13 cellular contexts compared by ENCODE assay signal in genomic region chr16:533391-534088, GRCh38. TPM values are rescaled to one million over a fixed set of nuclear protein-coding genes. Genes with fewer than 3 reads are reported as not detected.
DNase-seq lines count a peak whose midpoint lies in the region; ATAC-seq lines count a peak whose summit lies in the region.
"Had no signal": no experiment of that assay in that cellular context is flagged by ENCODE, and none has a peak within 500 bp of the region (broad histone marks: within the 10 kb centered on the region; RNA-seq: fewer than 3 reads in every experiment).

No MANE protein-coding gene starts in this region.

- no peak for ATAC-seq in HG03196 (IDR thresholded peaks at IDR 0.05; ENCODE audit: unreplicated experiment)
- ATAC-seq: HCT116 had no signal

- DNase-seq in NT2/D1 (ENCODE audit: low read depth, low spot score), result no peak
- DNase-seq in iPS-NIHi7 (ENCODE audit: extremely low spot score), result peak; percentile 64
- no peak for DNase-seq in HAP-1 (ENCODE audit: low spot score in 2 of 2)
- DNase-seq: activated CD4-positive, alpha-beta T cell treated with anti-CD3 and anti-CD28 coated beads for 48 hours; hippocampal formation; mesenchymal stem cell; NCI-H1436 treated with DMSO at 0.1 percent for 48 hours; T-helper 1 cell had no signal

- H3K9ac ChIP-seq in NT2/D1 (ENCODE audit: insufficient read length, low read depth) (peak overlapping the region; percentile 42), skeletal muscle satellite cell (ENCODE audit: low read depth, low read length) (no peak overlapping the region)

- in situ Hi-C loops in HAP-1 (cut with MboI; ENCODE audit: low sequenced_read_pairs), result no loop called here

- peaks cover 34% of the 10 kb centered on the region for H3K4me1 ChIP-seq in NT2/D1 (ENCODE audit: insufficient read depth, insufficient read length)
- H3K4me1 ChIP-seq in skeletal muscle satellite cell (ENCODE audit: control insufficient read depth, insufficient read depth, low read length), result peaks cover 55% of the 10 kb centered on the region
- no peaks in the 10 kb centered on the region; the same call in 1 of the 2 replicates for H3K4me1 ChIP-seq in HAP-1

- H3K4me3 ChIP-seq in NT2/D1 (ENCODE audit: insufficient read length, low read depth) (no peak overlapping the region), skeletal muscle satellite cell (ENCODE audit: low read length) (no peak overlapping the region), HAP-1 (no peak overlapping the region)
- H3K4me3 ChIP-seq: suprapubic skin had no signal

- H3K36me3 ChIP-seq in NT2/D1 (ENCODE audit: insufficient read depth, insufficient read length, low read length) (peaks cover 59% of the 10 kb centered on the region), skeletal muscle satellite cell (ENCODE audit: insufficient read depth, low read length) (peaks cover 29% of the 10 kb centered on the region), HAP-1 (replicated peaks) (peaks cover 19% of the 10 kb centered on the region)

- peak overlapping the region; percentile 63 for H3K4me2 ChIP-seq in skeletal muscle satellite cell (ENCODE audit: low read length)

- H3K27me3 ChIP-seq in NT2/D1 (ENCODE audit: insufficient read depth, insufficient read length) (no peaks in the 10 kb centered on the region), skeletal muscle satellite cell (ENCODE audit: control insufficient read depth, insufficient read depth, low read length) (no peaks in the 10 kb centered on the region), HAP-1 (ENCODE audit: low read depth) (no peaks in the 10 kb centered on the region)
- H3K27me3 ChIP-seq: suprapubic skin had no signal

- H3K9me3 ChIP-seq in NT2/D1 (ENCODE audit: insufficient read depth, low read length), result no peaks in the 10 kb centered on the region
- H3K9me3 ChIP-seq in skeletal muscle satellite cell (replicated peaks; ENCODE audit: low read length), result no peaks in the 10 kb centered on the region
- H3K9me3 ChIP-seq in HAP-1, result no peaks in the 10 kb centered on the region
- H3K9me3 ChIP-seq: suprapubic skin had no signal

RNA-seq across cellular contexts. Expression of gene CAPN15, which starts 6.0 kb away (rescaled TPM):
- 48.9 and 51.5 TPM in 2 replicates for total RNA-seq in skeletal muscle satellite cell (2012; rRNA removed)

RNA-seq across cellular contexts. Expression of gene PRR35, which starts 26.7 kb away (rescaled TPM):
- not detected in 2 replicates for total RNA-seq in skeletal muscle satellite cell (2012; rRNA removed)
- total RNA-seq: activated T-helper 1 cell treated with anti-CD3 and anti-CD28 coated beads, Interleukin-12 subunit alpha, Interleukin-12 subunit beta, Interleukin-2, Interleukin-4 antibody, amounts not matched to agents 30 ng/mL and 10 ng/mL and 1 ng/mL, durations not matched to agents 14 hours and 24 hours and 36 hours; suprapubic skin had no signal

RNA-seq across cellular contexts. Expression of gene NHLRC4, which starts 33.3 kb away (rescaled TPM):
- 0.44 and 1.8 TPM in 2 replicates for total RNA-seq in skeletal muscle satellite cell (2012; rRNA removed)

RNA-seq across cellular contexts. Expression of gene PIGQ, which starts 36.2 kb away (rescaled TPM):
- 16.0 and 22.7 TPM in 2 replicates for total RNA-seq in skeletal muscle satellite cell (2012; rRNA removed)

RNA-seq across cellular contexts. Expression of gene RAB40C, which starts 56.3 kb away (rescaled TPM):
- total RNA-seq in skeletal muscle satellite cell (2012; rRNA removed), result 13.2 and 14.6 TPM in 2 replicates
